ENCODE assay signal across 20 cellular contexts in genomic region chr6:166240889-166241288, GRCh38.
DNase-seq lines count a peak whose midpoint lies in the region; ATAC-seq and TF ChIP-seq lines count a peak whose summit lies in the region.
"Had no signal": no experiment of that assay in that cellular context is flagged by ENCODE, and none has a peak within 500 bp of the region (broad histone marks: within the 10 kb centered on the region; RNA-seq: fewer than 3 reads in every experiment).

No MANE protein-coding gene starts in this region.

- POLR2A ChIA-PET in WTC11 (lab: Charles Lee), result no interaction called here

- no peaks in the 10 kb centered on the region for H3K9me3 Mint-ChIP-seq in activated CD4-positive, alpha-beta T cell treated with anti-CD3 and anti-CD28 coated beads, Interleukin-2, amount 10 ng/mL, durations not matched to agents 24 days and 14 days
- H3K9me3 Mint-ChIP-seq in WTC11 (no peaks in the 10 kb centered on the region), neural progenitor cell (no peaks in the 10 kb centered on the region)
- H3K9me3 Mint-ChIP-seq: CD8-positive, alpha-beta T cell had no signal

- H3K36me3 ChIP-seq in neural progenitor cell, result no peaks in the 10 kb centered on the region
- H3K36me3 ChIP-seq: BLaER1 had no signal

- intact Hi-C loops in activated CD4-positive, alpha-beta T cell treated with anti-CD3 and anti-CD28 coated beads, Interleukin-2, amount 10 ng/mL, durations not matched to agents 24 days and 14 days (cut with micrococcal nuclease), result no loop called here

- DNase-seq in activated CD4-positive, alpha-beta T cell treated with anti-CD3 and anti-CD28 coated beads, Interleukin-2, amount 10 ng/mL, durations not matched to agents 24 days and 14 days, result peak; percentile 28
- DNase-seq in activated CD4-positive, alpha-beta T cell treated with anti-CD3 and anti-CD28 coated beads, Interleukin-2, amount 50 U/mL, for 1 hour, result no peak
- DNase-seq in ELF-1 (ENCODE audit: low read depth, low spot score), result peak; percentile 54
- DNase-seq in WTC11 (ENCODE audit: low spot score), result no peak
- DNase-seq in neural progenitor cell (ENCODE audit: low spot score), result no peak
- no peak for DNase-seq in foreskin fibroblast
- no peak for DNase-seq in UCSD-AML1 (lab: John Stamatoyannopoulos, UW; ENCODE audit: unreplicated experiment)
- no peak for DNase-seq in NCI-H1105 treated with DMSO at 0.1 percent for 48 hours (lab: John Stamatoyannopoulos, UW)
- DNase-seq: Caco-2; CD4-positive, CD25-positive, alpha-beta regulatory T cell; CD8-positive, alpha-beta T cell; DMS153; DND-41; GF-D8; H7 had no signal

- H4K20me1 ChIP-seq in neural progenitor cell (ENCODE audit: low read depth), result no peaks in the 10 kb centered on the region
- H4K20me1 ChIP-seq: BLaER1 had no signal

- CTCF ChIA-PET in WTC11 (lab: Charles Lee), result interaction anchor here (0.6 kb wide), 1 partner anchor 68 kb away, joined by 3 read pairs; the partner anchor contains the start of gene PRR18

- no peak overlapping the region for H3K27ac Mint-ChIP-seq in activated CD4-positive, alpha-beta T cell treated with anti-CD3 and anti-CD28 coated beads, Interleukin-2, amount 10 ng/mL, durations not matched to agents 24 days and 14 days
- H3K27ac Mint-ChIP-seq in WTC11 (no peak overlapping the region), neural progenitor cell (no peak overlapping the region)
- H3K27ac Mint-ChIP-seq: B cell; CD8-positive, alpha-beta T cell had no signal

- H3K9me3 ChIP-seq in neural progenitor cell (ENCODE audit: low read depth), result no peaks in the 10 kb centered on the region
- H3K9me3 ChIP-seq: BLaER1, Caco-2 had no signal

- H3K27me3 Mint-ChIP-seq in activated CD4-positive, alpha-beta T cell treated with anti-CD3 and anti-CD28 coated beads, Interleukin-2, amount 10 ng/mL, durations not matched to agents 24 days and 14 days, result peaks cover 41% of the 10 kb centered on the region
- H3K27me3 Mint-ChIP-seq in WTC11 (ENCODE audit: low read depth), result peaks cover 16% of the 10 kb centered on the region
- peaks cover 11% of the 10 kb centered on the region for H3K27me3 Mint-ChIP-seq in neural progenitor cell (ENCODE audit: insufficient read depth, low read depth)
- H3K27me3 Mint-ChIP-seq: CD4-positive, CD25-positive, alpha-beta regulatory T cell had no signal

- H3K4me3 Mint-ChIP-seq in activated CD4-positive, alpha-beta T cell treated with anti-CD3 and anti-CD28 coated beads, Interleukin-2, amount 10 ng/mL, durations not matched to agents 24 days and 14 days, result no peak overlapping the region
- H3K4me3 Mint-ChIP-seq in WTC11 (peak overlapping the region; percentile 20; the same call in 1 of the 2 replicates), neural progenitor cell (no peak overlapping the region)
- H3K4me3 Mint-ChIP-seq: B cell; CD4-positive, CD25-positive, alpha-beta regulatory T cell; CD8-positive, alpha-beta T cell had no signal

- peaks cover 6% of the 10 kb centered on the region for H3F3A ChIP-seq in neural progenitor cell (ENCODE audit: low read depth)

- H3K4me3 ChIP-seq in neural progenitor cell (no peak overlapping the region), foreskin fibroblast (ENCODE audit: low read depth in 1 of 2, low read length in 2 of 2) (no peak overlapping the region)
- H3K4me3 ChIP-seq: BLaER1 had no signal

- no peaks in the 10 kb centered on the region for H3K36me3 Mint-ChIP-seq in activated CD4-positive, alpha-beta T cell treated with anti-CD3 and anti-CD28 coated beads, Interleukin-2, amount 10 ng/mL, durations not matched to agents 24 days and 14 days (ENCODE audit: low read depth)
- H3K36me3 Mint-ChIP-seq in WTC11 (no peaks in the 10 kb centered on the region), neural progenitor cell (no peaks in the 10 kb centered on the region)
- H3K36me3 Mint-ChIP-seq: CD4-positive, CD25-positive, alpha-beta regulatory T cell; CD8-positive, alpha-beta T cell had no signal

- H3K4me2 ChIP-seq in neural progenitor cell, result no peak overlapping the region
- H3K4me2 ChIP-seq: BLaER1 had no signal

- peaks cover 10% of the 10 kb centered on the region for H3K4me1 ChIP-seq in neural progenitor cell
- H3K4me1 ChIP-seq: Caco-2 had no signal

- peak; percentile 63 for ATAC-seq in WTC11
- ATAC-seq: CD8-positive, alpha-beta T cell; HCT116 had no signal

- peaks cover 16% of the 10 kb centered on the region for H3K4me1 Mint-ChIP-seq in activated CD4-positive, alpha-beta T cell treated with anti-CD3 and anti-CD28 coated beads, Interleukin-2, amount 10 ng/mL, durations not matched to agents 24 days and 14 days
- H3K4me1 Mint-ChIP-seq in WTC11 (peaks cover 29% of the 10 kb centered on the region), neural progenitor cell (peaks cover 17% of the 10 kb centered on the region)

- H3K27me3 ChIP-seq in neural progenitor cell, result no peaks in the 10 kb centered on the region
- H3K27me3 ChIP-seq: BLaER1 had no signal

- H3K27ac ChIP-seq in neural progenitor cell, result no peak overlapping the region
- H3K27ac ChIP-seq: 22Rv1, BLaER1, C4-2B had no signal

- no peak overlapping the region for H3K9ac ChIP-seq in neural progenitor cell
- H3K9ac ChIP-seq: BLaER1 had no signal

- no peaks in the 10 kb centered on the region for H3K79me2 ChIP-seq in neural progenitor cell (ENCODE audit: low read depth)

- peak overlapping the region; percentile 95 for H2AFZ ChIP-seq in neural progenitor cell (replicated peaks)

- TF ChIP-seq CTCF in WTC11 (IDR thresholded peaks at IDR 0.05) (no peak), neural progenitor cell (IDR thresholded peaks at IDR 0.05) (no peak), foreskin fibroblast (IDR thresholded peaks at IDR 0.05; ENCODE audit: low read depth, low read length) (no peak)

TF ChIP-seq in WTC11, 78 proteins besides CTCF, POLR2A, EP300 and RAD21:
- no peak for TF ChIP-seq ZBTB21 (CRISPR knock-in tag; IDR thresholded peaks at IDR 0.05; ENCODE audit: borderline replicate concordance)
- TF ChIP-seq NR3C1 (CRISPR knock-in tag; conservative IDR thresholded peaks at IDR 0.05; ENCODE audit: low read depth), result no peak
- no peak for TF ChIP-seq PRRX2 (CRISPR knock-in tag; IDR thresholded peaks at IDR 0.05)
- TF ChIP-seq, protein P1, sequence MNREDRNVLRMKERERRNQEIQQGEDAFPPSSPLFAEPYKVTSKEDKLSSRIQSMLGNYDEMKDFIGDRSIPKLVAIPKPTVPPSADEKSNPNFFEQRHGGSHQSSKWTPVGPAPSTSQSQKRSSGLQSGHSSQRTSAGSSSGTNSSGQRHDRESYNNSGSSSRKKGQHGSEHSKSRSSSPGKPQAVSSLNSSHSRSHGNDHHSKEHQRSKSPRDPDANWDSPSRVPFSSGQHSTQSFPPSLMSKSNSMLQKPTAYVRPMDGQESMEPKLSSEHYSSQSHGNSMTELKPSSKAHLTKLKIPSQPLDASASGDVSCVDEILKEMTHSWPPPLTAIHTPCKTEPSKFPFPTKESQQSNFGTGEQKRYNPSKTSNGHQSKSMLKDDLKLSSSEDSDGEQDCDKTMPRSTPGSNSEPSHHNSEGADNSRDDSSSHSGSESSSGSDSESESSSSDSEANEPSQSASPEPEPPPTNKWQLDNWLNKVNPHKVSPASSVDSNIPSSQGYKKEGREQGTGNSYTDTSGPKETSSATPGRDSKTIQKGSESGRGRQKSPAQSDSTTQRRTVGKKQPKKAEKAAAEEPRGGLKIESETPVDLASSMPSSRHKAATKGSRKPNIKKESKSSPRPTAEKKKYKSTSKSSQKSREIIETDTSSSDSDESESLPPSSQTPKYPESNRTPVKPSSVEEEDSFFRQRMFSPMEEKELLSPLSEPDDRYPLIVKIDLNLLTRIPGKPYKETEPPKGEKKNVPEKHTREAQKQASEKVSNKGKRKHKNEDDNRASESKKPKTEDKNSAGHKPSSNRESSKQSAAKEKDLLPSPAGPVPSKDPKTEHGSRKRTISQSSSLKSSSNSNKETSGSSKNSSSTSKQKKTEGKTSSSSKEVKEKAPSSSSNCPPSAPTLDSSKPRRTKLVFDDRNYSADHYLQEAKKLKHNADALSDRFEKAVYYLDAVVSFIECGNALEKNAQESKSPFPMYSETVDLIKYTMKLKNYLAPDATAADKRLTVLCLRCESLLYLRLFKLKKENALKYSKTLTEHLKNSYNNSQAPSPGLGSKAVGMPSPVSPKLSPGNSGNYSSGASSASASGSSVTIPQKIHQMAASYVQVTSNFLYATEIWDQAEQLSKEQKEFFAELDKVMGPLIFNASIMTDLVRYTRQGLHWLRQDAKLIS (CRISPR knock-in tag; IDR thresholded peaks at IDR 0.05; ENCODE audit: borderline replicate concordance), result no peak
- no peak for TF ChIP-seq ZNF425 (CRISPR knock-in tag; conservative IDR thresholded peaks at IDR 0.05)
TF ChIP-seq in WTC11: peak in this region for 0.

Comparison
In these comparisons a context has a peak if more than half of its experiments do, and no peak if none do; other contexts are left out.
1. DNase-seq: peak in activated CD4-positive, alpha-beta T cell treated with anti-CD3 and anti-CD28 coated beads, Interleukin-2, amount 10 ng/mL, durations not matched to agents 24 days and 14 days (single experiment) and ELF-1 (single experiment); none in activated CD4-positive, alpha-beta T cell treated with anti-CD3 and anti-CD28 coated beads, Interleukin-2, amount 50 U/mL, for 1 hour (single experiment), WTC11 (single experiment), neural progenitor cell (single experiment), foreskin fibroblast (0 of 2), UCSD-AML1 (single experiment) and NCI-H1105 treated with DMSO at 0.1 percent for 48 hours (single experiment).